Comparison of ENCODE assay signal across 1 cellular context in the genomic region with DNA sequence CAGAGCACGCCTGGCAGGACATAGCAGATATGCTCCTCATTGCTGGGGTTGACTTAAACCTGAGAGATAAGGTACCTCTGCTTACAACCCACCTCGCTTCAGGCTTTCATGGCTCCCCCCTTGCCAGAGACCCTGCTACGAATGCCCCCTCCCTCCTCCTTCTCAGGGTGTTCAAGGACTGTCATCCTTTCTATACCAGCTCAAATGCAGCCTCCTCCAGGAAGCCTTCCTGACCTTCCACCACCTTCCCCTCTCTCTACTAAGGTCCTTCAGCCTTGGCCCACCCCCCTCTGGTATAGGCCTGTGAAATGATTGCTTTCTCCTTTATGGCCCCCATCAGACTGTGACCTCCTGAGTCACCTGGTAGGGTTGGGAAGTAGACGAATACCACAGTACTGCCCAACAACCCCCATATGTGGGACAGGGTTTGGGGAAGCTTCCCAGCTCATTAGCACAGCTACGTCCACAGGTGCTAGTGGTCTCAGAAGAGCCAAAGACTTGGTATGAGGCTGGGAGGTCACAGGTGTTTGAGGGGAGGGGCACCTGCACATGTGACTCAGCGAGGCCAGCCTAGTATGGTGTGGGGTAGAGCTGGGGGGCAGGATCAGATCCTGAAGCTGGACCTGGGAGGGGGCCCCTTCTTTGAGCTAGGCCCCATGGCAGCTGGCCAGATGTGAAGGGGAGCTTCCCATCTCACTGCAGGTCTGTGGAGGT.
TF ChIP-seq lines count a peak whose summit lies in the region.

No MANE protein-coding gene starts in this region.

TF ChIP-seq in A549, 52 proteins besides CTCF, POLR2A, EP300 and RAD21:
- TF ChIP-seq ZFP36 (IDR thresholded peaks at IDR 0.05; ENCODE audit: borderline replicate concordance, partially characterized antibody) (peak; percentile 56), FOSB (CRISPR knock-in tag; IDR thresholded peaks at IDR 0.05) (no peak)
